ENCODE assay signal across 9 cellular contexts in genomic region chr1:67760030-67760821, GRCh38.
DNase-seq lines count a peak whose midpoint lies in the region; ATAC-seq, FAIRE-seq and TF ChIP-seq lines count a peak whose summit lies in the region.
"Had no signal": no experiment of that assay in that cellular context is flagged by ENCODE, and none has a peak within 500 bp of the region (broad histone marks: within the 10 kb centered on the region; RNA-seq: fewer than 3 reads in every experiment).

No MANE protein-coding gene starts in this region.

- no peaks in the 10 kb centered on the region; a peak in 1 of 7 replicates for H3K27me3 ChIP-seq in H1 (replicated peaks in 1 of 4; ENCODE audit: control insufficient read depth in 3 of 4, extremely low read depth in 1 of 4, insufficient read depth in 3 of 4, low read length in 3 of 4)

- H3K4me3 Mint-ChIP-seq in activated CD4-positive, alpha-beta memory T cell treated with anti-CD3 and anti-CD28 coated beads for 36 hours = no peak overlapping the region
- no peak overlapping the region for H3K4me3 Mint-ChIP-seq in mesothelial cell of epicardium
- no peak overlapping the region for H3K4me3 Mint-ChIP-seq in stimulated activated naive B cell treated with anti-CD40 and anti-IgM and Interleukin-4, amounts not matched to agents 10 μg/mL and 1 μg/mL and 100 μg/mL, for 72 hours

- peak; percentile 100 for ATAC-seq in HG03175 (IDR thresholded peaks at IDR 0.05; ENCODE audit: unreplicated experiment)
- ATAC-seq in stimulated activated naive B cell treated with anti-CD40 and anti-IgM and Interleukin-4, amounts not matched to agents 10 μg/mL and 1 μg/mL and 100 μg/mL, for 72 hours (replicated peaks) = peak; percentile 86 to 95

- H4K91ac ChIP-seq in H1 (replicated peaks; ENCODE audit: insufficient read length, low read length) = no peak overlapping the region

- H3K56ac ChIP-seq in H1 (replicated peaks; ENCODE audit: insufficient read length, low read depth, low read length) = no peak overlapping the region

- H3K4ac ChIP-seq in H1 (replicated peaks; ENCODE audit: insufficient read length, low read depth, low read length) = no peak overlapping the region

- TF ChIP-seq CTCF in H1 (IDR thresholded peaks at IDR 0.05; ENCODE audit: control extremely low read depth in 1 of 3, insufficient read depth in 1 of 3, low read depth in 1 of 3, low read length in 3 of 3) (peak; percentile 59 to 84 (median 61)), mesothelial cell of epicardium (IDR thresholded peaks at IDR 0.05; ENCODE audit: unreplicated experiment) (peak; percentile 97)

- WGBS in H1 (ENCODE audit: extremely low coverage in 1 of 2, insufficient coverage in 1 of 2, insufficient read length in 1 of 2, insufficient replicate concordance in 2 of 2, low coverage in 1 of 2, low lambda C conversion rate in 2 of 2, missing lambda C conversion rate in 1 of 2), 2 experiments = 50% methylated on average over 14 of the region's 14 CpGs; no CpG with 5 or more reads in 1 of the 2 experiments

- no peak overlapping the region for H4K5ac ChIP-seq in H1 (ENCODE audit: insufficient read length, low read depth, low read length)

- no peak overlapping the region for H2AFZ ChIP-seq in H1 (ENCODE audit: low read length)

- H3K27ac Mint-ChIP-seq in activated CD4-positive, alpha-beta memory T cell treated with anti-CD3 and anti-CD28 coated beads for 36 hours = no peak overlapping the region
- H3K27ac Mint-ChIP-seq in mesothelial cell of epicardium = peak overlapping the region; percentile 34
- no peak overlapping the region for H3K27ac Mint-ChIP-seq in stimulated activated naive B cell treated with anti-CD40 and anti-IgM and Interleukin-4, amounts not matched to agents 10 μg/mL and 1 μg/mL and 100 μg/mL, for 72 hours

- no peaks in the 10 kb centered on the region for H3K36me3 Mint-ChIP-seq in activated CD4-positive, alpha-beta memory T cell treated with anti-CD3 and anti-CD28 coated beads for 36 hours
- no peaks in the 10 kb centered on the region for H3K36me3 Mint-ChIP-seq in mesothelial cell of epicardium
- H3K36me3 Mint-ChIP-seq in stimulated activated naive B cell treated with anti-CD40 and anti-IgM and Interleukin-4, amounts not matched to agents 10 μg/mL and 1 μg/mL and 100 μg/mL, for 72 hours = no peaks in the 10 kb centered on the region

- no peaks in the 10 kb centered on the region for H3K9me3 Mint-ChIP-seq in activated CD4-positive, alpha-beta memory T cell treated with anti-CD3 and anti-CD28 coated beads for 36 hours
- no peaks in the 10 kb centered on the region for H3K9me3 Mint-ChIP-seq in mesothelial cell of epicardium
- no peaks in the 10 kb centered on the region for H3K9me3 Mint-ChIP-seq in stimulated activated naive B cell treated with anti-CD40 and anti-IgM and Interleukin-4, amounts not matched to agents 10 μg/mL and 1 μg/mL and 100 μg/mL, for 72 hours

- TF ChIP-seq POLR2A in H1 (IDR thresholded peaks at IDR 0.05; ENCODE audit: control extremely low read depth in 1 of 2, low read depth in 2 of 2, low read length in 2 of 2) = no peak

- no peak overlapping the region for H3K27ac ChIP-seq in H1 (ENCODE audit: low read depth, low read length)

- POLR2A ChIA-PET in activated CD4-positive, alpha-beta memory T cell treated with anti-CD3 and anti-CD28 coated beads for 36 hours (lab: Charles Lee) = interaction anchor here (0.9 kb wide), 1 partner anchor 199 kb away, joined by 5 read pairs; no protein-coding TSS in a partner anchor
- POLR2A ChIA-PET in H1 (lab: Charles Lee; ENCODE audit: partially characterized antibody) = interaction anchor here (0.6 to 0.9 kb wide), 3 partner anchors 74 to 221 kb away, joined by 3 read pairs; partner anchors contain the start of gene GADD45A

- no peak overlapping the region for H2BK5ac ChIP-seq in H1 (ENCODE audit: low read depth, low read length)

- H3K18ac ChIP-seq in H1 (ENCODE audit: extremely low read depth, low read length) = no peak overlapping the region

- intact Hi-C loops in activated CD4-positive, alpha-beta memory T cell treated with anti-CD3 and anti-CD28 coated beads for 36 hours (cut with micrococcal nuclease) = loop anchor here (1.0 to 2.0 kb wide), 3 partner anchors 75 to 225 kb away; partner anchors contain the start of gene GADD45A

- H4K20me1 ChIP-seq in H1 (replicated peaks in 1 of 2; ENCODE audit: control insufficient read depth in 1 of 2, insufficient read depth in 2 of 2, low read length in 2 of 2) = no peaks in the 10 kb centered on the region

- peak; percentile 88 for TF ChIP-seq RAD21 in H1 (IDR thresholded peaks at IDR 0.05 in 1 of 2, conservative IDR thresholded peaks at IDR 0.05 in 1 of 2; ENCODE audit: low read depth in 2 of 2, low read length in 2 of 2)

- H3K4me1 ChIP-seq in H1 (replicated peaks in 1 of 4; ENCODE audit: control insufficient read depth in 3 of 4, insufficient read depth in 4 of 4, low read length in 3 of 4) = no peaks in the 10 kb centered on the region

- FAIRE-seq in H1 (lab: Jason Lieb, UNC) = no peak
- FAIRE-seq: TTC549 had no signal

- TF ChIP-seq EP300 in H1 (IDR thresholded peaks at IDR 0.05; ENCODE audit: borderline replicate concordance in 1 of 2, low read depth in 2 of 2, low read length in 2 of 2) = no peak

- H2AK5ac ChIP-seq in H1 (ENCODE audit: low read depth, low read length) = no peak overlapping the region

- no peak overlapping the region for H4K8ac ChIP-seq in H1 (ENCODE audit: extremely low read depth, insufficient read depth, low read length)

- H3K79me1 ChIP-seq in H1 (ENCODE audit: low read depth, low read length) = no peaks in the 10 kb centered on the region

- no peaks in the 10 kb centered on the region for H3K36me3 ChIP-seq in H1 (ENCODE audit: control insufficient read depth in 2 of 4, insufficient read depth in 4 of 4, low read length in 3 of 4)

- H3K79me2 ChIP-seq in H1 (ENCODE audit: control insufficient read depth in 1 of 2, insufficient read depth in 2 of 2, low read length in 2 of 2) = no peaks in the 10 kb centered on the region

- no peak overlapping the region for H2BK12ac ChIP-seq in H1 (ENCODE audit: low read depth, low read length)

- no peak overlapping the region for H3K23ac ChIP-seq in H1 (ENCODE audit: insufficient read length)

- H3K4me2 ChIP-seq in H1 (ENCODE audit: insufficient read depth in 1 of 2, low read depth in 2 of 2, low read length in 2 of 2) = no peak overlapping the region

- CTCF ChIA-PET in activated CD4-positive, alpha-beta memory T cell treated with anti-CD3 and anti-CD28 coated beads for 36 hours (lab: Charles Lee) = interaction anchor here (0.7 to 6.8 kb wide), 61 partner anchors 8 to 548 kb away, joined by 3 to 281 read pairs (median 5); partner anchors contain the start of gene GADD45A
- CTCF ChIA-PET in H1 (lab: Charles Lee; ENCODE audit: partially characterized antibody) = interaction anchor here (0.6 to 12.6 kb wide), 81 partner anchors 9 to 545 kb away, joined by 3 to 161 read pairs (median 4); partner anchors contain the start of gene GADD45A

- no peak overlapping the region for H2BK120ac ChIP-seq in H1 (replicated peaks; ENCODE audit: low read depth, low read length)

- H3K4me1 Mint-ChIP-seq in activated CD4-positive, alpha-beta memory T cell treated with anti-CD3 and anti-CD28 coated beads for 36 hours (ENCODE audit: low read depth) = no peaks in the 10 kb centered on the region
- no peaks in the 10 kb centered on the region for H3K4me1 Mint-ChIP-seq in mesothelial cell of epicardium
- peaks cover 7 to 9% of the 10 kb centered on the region in 2 donors for H3K4me1 Mint-ChIP-seq in stimulated activated naive B cell treated with anti-CD40 and anti-IgM and Interleukin-4, amounts not matched to agents 10 μg/mL and 1 μg/mL and 100 μg/mL, for 72 hours

- no peak overlapping the region for H3K14ac ChIP-seq in H1 (ENCODE audit: insufficient read length)

- no peaks in the 10 kb centered on the region for H3K23me2 ChIP-seq in H1 (ENCODE audit: low read depth, low read length)

- DNase-seq in CD1c-positive myeloid dendritic cell (ENCODE audit: extremely low spot score) (peak; percentile 71), GM19238 (ENCODE audit: insufficient read length, low spot score) (peak; percentile 64), NCI-H510A (lab: John Stamatoyannopoulos, UW) (peak; percentile 26), H1 (ENCODE audit: low read depth in 1 of 2, low spot score in 2 of 2) (peak in 1 of 2 experiments; percentile 74), mesothelial cell of epicardium (ENCODE audit: low spot score in 2 of 2, unreplicated experiment in 2 of 2) (peak in 1 of 2 experiments; percentile 66)
- peak; percentile 65 for DNase-seq in activated CD4-positive, alpha-beta memory T cell treated with anti-CD3 and anti-CD28 coated beads for 36 hours
- peak; percentile 21 for DNase-seq in stimulated activated naive B cell treated with anti-CD40 and anti-IgM and Interleukin-4, amounts not matched to agents 10 μg/mL and 1 μg/mL and 100 μg/mL, for 72 hours

- no peak overlapping the region for H3K9ac ChIP-seq in H1 (replicated peaks in 1 of 4; ENCODE audit: extremely low read depth in 1 of 4, low read depth in 3 of 4, low read length in 3 of 4)

- no peak overlapping the region for H2BK15ac ChIP-seq in H1 (ENCODE audit: low read length)

- H3K4me3 ChIP-seq in H1 (ENCODE audit: extremely low read depth in 1 of 4, insufficient read depth in 2 of 4, low read depth in 3 of 4, low read length in 4 of 4) = no peak overlapping the region

- no peaks in the 10 kb centered on the region for H3K9me3 ChIP-seq in H1 (ENCODE audit: insufficient read depth in 2 of 2, low read depth in 1 of 2, low read length in 1 of 2)

- H3K27me3 Mint-ChIP-seq in activated CD4-positive, alpha-beta memory T cell treated with anti-CD3 and anti-CD28 coated beads for 36 hours = peaks cover 17% of the 10 kb centered on the region
- no peaks in the 10 kb centered on the region for H3K27me3 Mint-ChIP-seq in mesothelial cell of epicardium (ENCODE audit: low read depth)
- H3K27me3 Mint-ChIP-seq in stimulated activated naive B cell treated with anti-CD40 and anti-IgM and Interleukin-4, amounts not matched to agents 10 μg/mL and 1 μg/mL and 100 μg/mL, for 72 hours = peaks cover 16 to 17% of the 10 kb centered on the region in 2 donors

- no peak overlapping the region for H2BK20ac ChIP-seq in H1 (ENCODE audit: low read length)
